ENCODE assay signal across 8 cellular contexts in the genomic region with DNA sequence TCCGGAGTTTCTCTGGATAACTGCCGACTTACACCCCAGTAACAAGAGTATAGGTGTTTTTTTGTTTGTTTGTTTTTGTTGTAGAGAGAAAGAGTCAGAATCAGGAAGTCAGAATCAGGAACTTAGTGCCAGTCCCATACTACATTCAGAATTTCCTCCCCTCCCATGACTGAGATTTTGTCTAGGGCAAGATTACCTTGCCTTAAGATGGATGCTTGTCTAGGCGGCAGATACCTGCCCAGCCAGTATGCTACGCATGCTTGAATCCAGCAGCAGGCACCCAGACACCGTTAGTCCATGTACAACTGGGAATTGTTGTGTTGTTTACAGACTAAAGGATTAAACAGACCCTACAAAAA. TPM values are rescaled to one million over a fixed set of nuclear protein-coding genes. Genes with fewer than 3 reads are reported as not detected.
DNase-seq lines count a peak whose midpoint lies in the region; ATAC-seq and TF ChIP-seq lines count a peak whose summit lies in the region.

No MANE protein-coding gene starts in this region.

- H3K27ac Mint-ChIP-seq in T-helper 17 cell = peak overlapping the region; percentile 95

- H3K4me3 ChIP-seq in BE2C (ENCODE audit: low read depth, low read length) (peak overlapping the region; percentile 75), fibroblast of pulmonary artery (replicated peaks; ENCODE audit: low read depth, low read length) (peak overlapping the region; percentile 63), trophoblast cell (ENCODE audit: low read depth, low read length) (no peak overlapping the region)
- peak overlapping the region; percentile 60 for H3K4me3 ChIP-seq in Jurkat, Clone E6-1 (ENCODE audit: low read length)

- H4K91ac ChIP-seq in trophoblast cell (ENCODE audit: low read depth, low read length) = peak overlapping the region; percentile 94

- no peaks in the 10 kb centered on the region for H3K9me3 ChIP-seq in BE2C
- no peaks in the 10 kb centered on the region for H3K9me3 ChIP-seq in T-helper 17 cell (ENCODE audit: control insufficient read depth, low read length, poor library complexity, severe bottlenecking)
- H3K9me3 ChIP-seq in trophoblast cell (ENCODE audit: insufficient read depth, low read depth, low read length) = no peaks in the 10 kb centered on the region

- TF ChIP-seq CTCF in BE2C (IDR thresholded peaks at IDR 0.05; ENCODE audit: low read depth, low read length) (no peak), fibroblast of pulmonary artery (IDR thresholded peaks at IDR 0.05; ENCODE audit: low read length, missing control alignments) (no peak)

- peaks cover 91% of the 10 kb centered on the region for H3K36me3 ChIP-seq in BE2C
- peaks cover 7 to 44% of the 10 kb centered on the region in 2 experiments for H3K36me3 ChIP-seq in trophoblast cell (ENCODE audit: control insufficient read depth in 1 of 2, insufficient read depth in 2 of 2, low read length in 2 of 2)

- H3K27me3 Mint-ChIP-seq in T-helper 17 cell = no peaks in the 10 kb centered on the region

- no peak overlapping the region for H3K23ac ChIP-seq in trophoblast cell (ENCODE audit: low read length)

- H2BK12ac ChIP-seq in trophoblast cell (ENCODE audit: low read length) = no peak overlapping the region

- H3K4me1 ChIP-seq in BE2C = peaks cover 19% of the 10 kb centered on the region
- peaks cover 4 to 6% of the 10 kb centered on the region in 2 experiments for H3K4me1 ChIP-seq in trophoblast cell (ENCODE audit: control insufficient read depth in 1 of 2, insufficient read depth in 2 of 2, low read length in 2 of 2)

- peaks cover 2% of the 10 kb centered on the region for H3K79me2 ChIP-seq in trophoblast cell (ENCODE audit: control insufficient read depth, insufficient read depth, low read length, poor library complexity)

- H3K4me1 Mint-ChIP-seq in T-helper 17 cell = peaks cover 62% of the 10 kb centered on the region

- ATAC-seq in T-helper 17 cell (peak; percentile 20), HG02678 (IDR thresholded peaks at IDR 0.05; ENCODE audit: unreplicated experiment) (no peak)

- H4K12ac ChIP-seq in trophoblast cell (ENCODE audit: low read depth, low read length) = peak overlapping the region; percentile 94

- H3K79me1 ChIP-seq in trophoblast cell (ENCODE audit: low read length) = peaks cover 5% of the 10 kb centered on the region

- H4K8ac ChIP-seq in trophoblast cell (ENCODE audit: low read depth, low read length) = peak overlapping the region; percentile 95

- H3K14ac ChIP-seq in trophoblast cell (ENCODE audit: low read length) = peak overlapping the region; percentile 86

- peak overlapping the region; percentile 58 for H3K4me2 ChIP-seq in trophoblast cell (ENCODE audit: low read length)

- no peak overlapping the region for H2BK120ac ChIP-seq in trophoblast cell (ENCODE audit: insufficient read depth, low read length, poor library complexity)

- no peak overlapping the region for H2AFZ ChIP-seq in trophoblast cell (ENCODE audit: insufficient read depth, low read length, poor library complexity)

- no CpG with 5 or more reads among the region's 5 CpGs for WGBS in trophoblast cell (ENCODE audit: extremely low coverage, insufficient coverage, insufficient read length)

- H3K4ac ChIP-seq in trophoblast cell (ENCODE audit: low read depth, low read length) = peak overlapping the region; percentile 100

- DNase-seq in BE2C = peak; percentile 27
- peak; percentile 42 for DNase-seq in Jurkat, Clone E6-1 (ENCODE audit: low read depth, low spot score)
- DNase-seq in T-helper 17 cell = no peak
- peak; percentile 28 for DNase-seq in fibroblast of pulmonary artery (ENCODE audit: low read depth)
- peak; percentile 7 to 64 for DNase-seq in trophoblast cell
- DNase-seq in A172 (ENCODE audit: low spot score) = no peak
- DNase-seq in HuH-7 (ENCODE audit: low spot score) = no peak

- peak overlapping the region; percentile 48 for H3K27ac ChIP-seq in trophoblast cell (ENCODE audit: low read depth, low read length)

- H2AK5ac ChIP-seq in trophoblast cell (ENCODE audit: low read length) = peak overlapping the region; percentile 98

- no peaks in the 10 kb centered on the region for H3K27me3 ChIP-seq in BE2C
- no peaks in the 10 kb centered on the region for H3K27me3 ChIP-seq in trophoblast cell (ENCODE audit: insufficient read depth, low read length)

- peak overlapping the region; percentile 65 for H2BK5ac ChIP-seq in trophoblast cell (ENCODE audit: low read depth, low read length, poor library complexity)

- H3K36me3 Mint-ChIP-seq in T-helper 17 cell (ENCODE audit: low read depth) = peaks cover 13% of the 10 kb centered on the region

- peak overlapping the region; percentile 41 for H3K18ac ChIP-seq in trophoblast cell (ENCODE audit: low read length)

- peak overlapping the region; percentile 89 for H3K4me3 Mint-ChIP-seq in T-helper 17 cell

- H3K9ac ChIP-seq in trophoblast cell (ENCODE audit: low read length) = peak overlapping the region; percentile 67

RNA-seq across cellular contexts. Expression of a gene that starts 6.1 kb away (rescaled TPM):
- 271 TPM for polyA plus RNA-seq in BE2C (2012; ENCODE audit: insufficient read depth, insufficient read length, low read depth)
- 340 TPM for polyA plus RNA-seq in Jurkat, Clone E6-1 (2012; ENCODE audit: insufficient read depth, insufficient read length)
- total RNA-seq in T-helper 17 cell = 100 to 1,000 TPM; 151 to 161 TPM
- 193 and 196 TPM in 2 replicates for polyA plus RNA-seq in trophoblast cell (2013)
- 488 and 512 TPM in 2 replicates for total RNA-seq in A172 (2014; rRNA removed; shearing (Covaris generic))

RNA-seq across cellular contexts. Expression of a gene that starts 33.5 kb away (rescaled TPM):
- polyA plus RNA-seq in BE2C (2012; ENCODE audit: insufficient read depth, insufficient read length, low read depth) = 21.9 TPM
- 1.5 TPM for polyA plus RNA-seq in Jurkat, Clone E6-1 (2012; ENCODE audit: insufficient read depth, insufficient read length)
- total RNA-seq in T-helper 17 cell = 1 to 10 TPM; 1.6 to 2.2 TPM
- polyA plus RNA-seq in trophoblast cell (2013) = 0.33 and 0.47 TPM in 2 replicates
- total RNA-seq in A172 (2014; rRNA removed; shearing (Covaris generic)) = 0.48 and 0.52 TPM in 2 replicates

RNA-seq across cellular contexts. Expression of a gene that starts 33.6 kb away (rescaled TPM):
- polyA plus RNA-seq in BE2C (2012; ENCODE audit: insufficient read depth, insufficient read length, low read depth) = 15.7 TPM
- 22.8 TPM for polyA plus RNA-seq in Jurkat, Clone E6-1 (2012; ENCODE audit: insufficient read depth, insufficient read length)
- 10 to 100 TPM; 16.9 to 18.7 TPM for total RNA-seq in T-helper 17 cell
- polyA plus RNA-seq in trophoblast cell (2013) = 1.9 and 2.2 TPM in 2 replicates
- 32.0 and 39.3 TPM in 2 replicates for total RNA-seq in A172 (2014; rRNA removed; shearing (Covaris generic))

Comparison
In these comparisons a context has a peak if more than half of its experiments do, and no peak if none do; other contexts are left out.
1. DNase-seq: peak in BE2C (single experiment), Jurkat, Clone E6-1 (single experiment), fibroblast of pulmonary artery (single experiment) and trophoblast cell (2 of 2); none in T-helper 17 cell (0 of 3), A172 (single experiment) and HuH-7 (single experiment).